In the genomic region with DNA sequence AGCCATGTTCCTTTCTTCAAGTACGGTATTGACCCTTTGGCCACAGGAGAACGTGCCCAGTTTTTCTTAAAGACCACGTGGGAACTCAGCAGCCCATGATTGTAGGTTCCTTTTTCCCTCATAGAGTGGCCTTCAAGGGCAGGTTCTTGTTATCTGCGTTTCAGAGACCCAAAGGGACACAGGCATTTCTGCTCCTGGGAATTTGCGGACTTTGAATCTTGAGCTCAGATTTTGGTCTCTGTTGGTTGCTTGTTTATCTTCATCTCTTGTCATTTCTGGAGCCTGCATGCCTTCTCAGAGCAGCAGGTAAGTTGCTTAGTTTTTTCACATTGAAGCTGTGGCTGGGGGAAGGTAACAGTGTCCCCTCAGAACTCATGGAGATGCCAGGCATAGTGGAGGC, we compare ENCODE assay signal across 14 cellular contexts. TPM values are rescaled to one million over a fixed set of nuclear protein-coding genes. Genes with fewer than 3 reads are reported as not detected.
A peak's percentile ranks its signal among the peaks of the same experiment; 100 is the strongest.
DNase-seq lines count a peak whose midpoint lies in the region; ATAC-seq and TF ChIP-seq lines count a peak whose summit lies in the region.
"Had no signal": no experiment of that assay in that cellular context is flagged by ENCODE, and none has a peak within 500 bp of the region (broad histone marks: within the 10 kb centered on the region; RNA-seq: fewer than 3 reads in every experiment).

No MANE protein-coding gene starts in this region.

- WGBS in transverse colon (ENCODE audit: low coverage in 1 of 2), 2 donors, result 70 to 79% methylated on average over 2 to 5 of the region's 5 CpGs

- H3K36me3 Mint-ChIP-seq in activated naive CD4-positive, alpha-beta T cell treated with anti-CD3 and anti-CD28 coated beads, Interleukin-2, amount 50 U/mL, for 72 hours, result peaks cover 5 to 28% of the 10 kb centered on the region in 2 donors
- H3K36me3 Mint-ChIP-seq in activated naive CD4-positive, alpha-beta T cell treated with anti-CD3 and anti-CD28 coated beads for 36 hours (ENCODE audit: low read depth), result peaks cover 12% of the 10 kb centered on the region
- H3K36me3 Mint-ChIP-seq in activated T-helper 1 cell treated with anti-CD3 and anti-CD28 coated beads, Interleukin-12 subunit alpha, Interleukin-12 subunit beta, Interleukin-2, Interleukin-4 antibody, amounts not matched to agents 30 ng/mL and 10 ng/mL and 1 ng/mL, durations not matched to agents 14 hours and 24 hours and 36 hours (ENCODE audit: low read depth), result peaks cover 31% of the 10 kb centered on the region

- H3K27me3 Mint-ChIP-seq in activated naive CD4-positive, alpha-beta T cell treated with anti-CD3 and anti-CD28 coated beads for 36 hours (ENCODE audit: low read depth), result no peaks in the 10 kb centered on the region
- H3K27me3 Mint-ChIP-seq in activated T-helper 1 cell treated with anti-CD3 and anti-CD28 coated beads, Interleukin-12 subunit alpha, Interleukin-12 subunit beta, Interleukin-2, Interleukin-4 antibody, amounts not matched to agents 30 ng/mL and 10 ng/mL and 1 ng/mL, durations not matched to agents 14 hours and 24 hours and 36 hours (ENCODE audit: insufficient read depth), result no peaks in the 10 kb centered on the region

- H3K4me3 ChIP-seq in mucosa of rectum (ENCODE audit: low read length in 2 of 2) (no peak overlapping the region), transverse colon (no peak overlapping the region)
- H3K4me3 ChIP-seq: right lobe of liver, uterus had no signal

- in situ Hi-C loops in transverse colon (cut with MboI; ENCODE audit: low pct_ligation_motif_present in 1 of 4, low pct_unique_long_range_greater_than_20kb in 1 of 4, low sequenced_read_pairs in 3 of 4), result no loop called here

- CTCF ChIA-PET in activated naive CD4-positive, alpha-beta T cell treated with anti-CD3 and anti-CD28 coated beads for 36 hours (lab: Charles Lee), result interaction anchor here (0.6 to 3.0 kb wide), 4 partner anchors 8 to 23 kb away, joined by 3 to 11 read pairs (median 3); no protein-coding TSS in a partner anchor

- H3K4me3 Mint-ChIP-seq in activated naive CD4-positive, alpha-beta T cell treated with anti-CD3 and anti-CD28 coated beads for 36 hours, result no peak overlapping the region
- H3K4me3 Mint-ChIP-seq in activated T-helper 1 cell treated with anti-CD3 and anti-CD28 coated beads, Interleukin-12 subunit alpha, Interleukin-12 subunit beta, Interleukin-2, Interleukin-4 antibody, amounts not matched to agents 30 ng/mL and 10 ng/mL and 1 ng/mL, durations not matched to agents 14 hours and 24 hours and 36 hours, result peak overlapping the region; percentile 66

- peak overlapping the region; percentile 26 to 35 for H3K27ac ChIP-seq in mucosa of rectum (ENCODE audit: low read depth in 2 of 2, low read length in 2 of 2)
- H3K27ac ChIP-seq in transverse colon, result peak overlapping the region in 3 of 4 donors; percentile 38 to 65 (median 48)
- H3K27ac ChIP-seq: epithelial cell of prostate, right lobe of liver had no signal

- no peaks in the 10 kb centered on the region for H3K9me3 Mint-ChIP-seq in activated naive CD4-positive, alpha-beta T cell treated with anti-CD3 and anti-CD28 coated beads, Interleukin-2, amount 50 U/mL, for 72 hours
- H3K9me3 Mint-ChIP-seq in activated naive CD4-positive, alpha-beta T cell treated with anti-CD3 and anti-CD28 coated beads for 36 hours, result no peaks in the 10 kb centered on the region
- no peaks in the 10 kb centered on the region for H3K9me3 Mint-ChIP-seq in activated T-helper 1 cell treated with anti-CD3 and anti-CD28 coated beads, Interleukin-12 subunit alpha, Interleukin-12 subunit beta, Interleukin-2, Interleukin-4 antibody, amounts not matched to agents 30 ng/mL and 10 ng/mL and 1 ng/mL, durations not matched to agents 14 hours and 24 hours and 36 hours

- DNase-seq in activated naive CD4-positive, alpha-beta T cell treated with anti-CD3 and anti-CD28 coated beads, Interleukin-2, amount 50 U/mL, for 72 hours (ENCODE audit: low spot score in 2 of 2), result no peak
- DNase-seq in activated naive CD4-positive, alpha-beta T cell treated with anti-CD3 and anti-CD28 coated beads for 36 hours, result no peak
- DNase-seq in activated T-helper 1 cell treated with anti-CD3 and anti-CD28 coated beads, Interleukin-12 subunit alpha, Interleukin-12 subunit beta, Interleukin-2, Interleukin-4 antibody, amounts not matched to agents 30 ng/mL and 10 ng/mL and 1 ng/mL, durations not matched to agents 14 hours and 24 hours and 36 hours (ENCODE audit: low spot score), result no peak
- no peak for DNase-seq in transverse colon
- DNase-seq in NCI-H2196 (lab: John Stamatoyannopoulos, UW; ENCODE audit: unreplicated experiment), result no peak
- DNase-seq: AML-193, GDM1, NCI-H1694, uterus had no signal

- intact Hi-C loops in activated naive CD4-positive, alpha-beta T cell treated with anti-CD3 and anti-CD28 coated beads for 36 hours (cut with micrococcal nuclease), result loop anchor here (1.0 kb wide), 1 partner anchor 12 kb away; the partner anchor contains the start of gene MARK2
- intact Hi-C loops in activated T-helper 1 cell treated with anti-CD3 and anti-CD28 coated beads, Interleukin-12 subunit alpha, Interleukin-12 subunit beta, Interleukin-2, Interleukin-4 antibody, amounts not matched to agents 30 ng/mL and 10 ng/mL and 1 ng/mL, durations not matched to agents 14 hours and 24 hours and 36 hours (cut with micrococcal nuclease), result loop anchor here (1.0 to 2.0 kb wide), 2 partner anchors 11 to 16 kb away; no protein-coding TSS in a partner anchor
- intact Hi-C loops in transverse colon (cut with DNase I; ENCODE audit: low total_unique reads), result no loop called here

- H3K4me1 ChIP-seq in mucosa of rectum (ENCODE audit: control insufficient read depth in 2 of 2, insufficient read depth in 2 of 2, low read length in 2 of 2), result peaks cover 20 to 24% of the 10 kb centered on the region in 2 donors
- H3K4me1 ChIP-seq in transverse colon, result peaks cover 16 to 57% (median 32%) of the 10 kb centered on the region in 4 donors

- peaks cover 65% of the 10 kb centered on the region for H3K4me1 Mint-ChIP-seq in activated naive CD4-positive, alpha-beta T cell treated with anti-CD3 and anti-CD28 coated beads for 36 hours (ENCODE audit: low read depth)
- peaks cover 50% of the 10 kb centered on the region for H3K4me1 Mint-ChIP-seq in activated T-helper 1 cell treated with anti-CD3 and anti-CD28 coated beads, Interleukin-12 subunit alpha, Interleukin-12 subunit beta, Interleukin-2, Interleukin-4 antibody, amounts not matched to agents 30 ng/mL and 10 ng/mL and 1 ng/mL, durations not matched to agents 14 hours and 24 hours and 36 hours (ENCODE audit: low read depth)

- no peak for TF ChIP-seq CTCF in transverse colon (IDR thresholded peaks at IDR 0.05)

- peaks cover 0 to 5% of the 10 kb centered on the region in 2 donors for H3K36me3 ChIP-seq in mucosa of rectum (ENCODE audit: control insufficient read depth in 2 of 2, insufficient read depth in 2 of 2, low read length in 2 of 2)
- no peaks in the 10 kb centered on the region for H3K36me3 ChIP-seq in transverse colon
- H3K36me3 ChIP-seq: right lobe of liver, uterus had no signal

- ATAC-seq in activated naive CD4-positive, alpha-beta T cell treated with anti-CD3 and anti-CD28 coated beads, Interleukin-2, amount 50 U/mL, for 72 hours, result no peak
- ATAC-seq in GM18907 (IDR thresholded peaks at IDR 0.05; ENCODE audit: unreplicated experiment) (no peak), GM19023 (IDR thresholded peaks at IDR 0.05; ENCODE audit: unreplicated experiment) (no peak)

- TF ChIP-seq POLR2A in transverse colon (IDR thresholded peaks at IDR 0.05), result no peak

- TF ChIP-seq EP300 in transverse colon (IDR thresholded peaks at IDR 0.05; ENCODE audit: low read depth), result no peak

- H3K27me3 ChIP-seq in mucosa of rectum (ENCODE audit: control insufficient read depth in 2 of 2, insufficient read depth in 2 of 2, low read length in 2 of 2) (no peaks in the 10 kb centered on the region), transverse colon (no peaks in the 10 kb centered on the region)
- H3K27me3 ChIP-seq: right lobe of liver, uterus had no signal

- H3K9me3 ChIP-seq in mucosa of rectum (ENCODE audit: control insufficient read depth in 2 of 2, low read length in 2 of 2) (no peaks in the 10 kb centered on the region), transverse colon (no peaks in the 10 kb centered on the region)
- H3K9me3 ChIP-seq: right lobe of liver, uterus had no signal

- H3K27ac Mint-ChIP-seq in activated naive CD4-positive, alpha-beta T cell treated with anti-CD3 and anti-CD28 coated beads, Interleukin-2, amount 50 U/mL, for 72 hours, result peak overlapping the region; percentile 5 to 89
- H3K27ac Mint-ChIP-seq in activated naive CD4-positive, alpha-beta T cell treated with anti-CD3 and anti-CD28 coated beads for 36 hours, result no peak overlapping the region
- peak overlapping the region; percentile 73 for H3K27ac Mint-ChIP-seq in activated T-helper 1 cell treated with anti-CD3 and anti-CD28 coated beads, Interleukin-12 subunit alpha, Interleukin-12 subunit beta, Interleukin-2, Interleukin-4 antibody, amounts not matched to agents 30 ng/mL and 10 ng/mL and 1 ng/mL, durations not matched to agents 14 hours and 24 hours and 36 hours

- H3K9ac ChIP-seq in mucosa of rectum (ENCODE audit: low read depth in 1 of 2, low read length in 2 of 2), result no peak overlapping the region

RNA-seq across cellular contexts. Expression of gene MARK2, which starts 12.0 kb away (rescaled TPM):
- total RNA-seq in activated naive CD4-positive, alpha-beta T cell treated with anti-CD3 and anti-CD28 coated beads, Interleukin-2, amount 50 U/mL, for 72 hours, result 10 to 100 TPM; 26.6 to 30.6 TPM
- 10 to 100 TPM; 15.8 to 17.6 TPM for total RNA-seq in activated naive CD4-positive, alpha-beta T cell treated with anti-CD3 and anti-CD28 coated beads for 36 hours
- total RNA-seq in activated T-helper 1 cell treated with anti-CD3 and anti-CD28 coated beads, Interleukin-12 subunit alpha, Interleukin-12 subunit beta, Interleukin-2, Interleukin-4 antibody, amounts not matched to agents 30 ng/mL and 10 ng/mL and 1 ng/mL, durations not matched to agents 14 hours and 24 hours and 36 hours, result 44.7 and 46.0 TPM in 2 replicates
- 100 to 1,000 TPM in 1 of 4 donors, 10 to 100 TPM in 3; 33.0 to 106 (median 77.8) TPM for total RNA-seq in transverse colon

RNA-seq across cellular contexts. Expression of gene SPINDOC, which starts 37.7 kb away (rescaled TPM):
- total RNA-seq in activated naive CD4-positive, alpha-beta T cell treated with anti-CD3 and anti-CD28 coated beads, Interleukin-2, amount 50 U/mL, for 72 hours, result 10 to 100 TPM; 30.8 to 39.0 TPM
- 10 to 100 TPM; 15.3 to 15.4 TPM for total RNA-seq in activated naive CD4-positive, alpha-beta T cell treated with anti-CD3 and anti-CD28 coated beads for 36 hours
- total RNA-seq in activated T-helper 1 cell treated with anti-CD3 and anti-CD28 coated beads, Interleukin-12 subunit alpha, Interleukin-12 subunit beta, Interleukin-2, Interleukin-4 antibody, amounts not matched to agents 30 ng/mL and 10 ng/mL and 1 ng/mL, durations not matched to agents 14 hours and 24 hours and 36 hours, result 60.0 and 64.3 TPM in 2 replicates
- 1 to 10 TPM; 1.5 to 9.8 (median 5.2) TPM for total RNA-seq in transverse colon
